ENCODE assay signal across 1 cellular context in genomic region chr17:45948498-45948880, GRCh38.
TF ChIP-seq lines count a peak whose summit lies in the region.

No MANE protein-coding gene starts in this region.

TF ChIP-seq in SK-N-SH, 30 proteins besides CTCF, POLR2A, EP300 and RAD21:
- TF ChIP-seq SMC3 (IDR thresholded peaks at IDR 0.05; ENCODE audit: low read depth, low read length) (no peak), POLR2AphosphoS5 (IDR thresholded peaks at IDR 0.05; ENCODE audit: low read depth, low read length) (no peak), FOXJ3 (CRISPR knock-in tag; IDR thresholded peaks at IDR 0.05) (no peak), PBX3 (IDR thresholded peaks at IDR 0.05) (no peak), NRF1 (IDR thresholded peaks at IDR 0.05; ENCODE audit: low read depth, low read length) (no peak), MAX (IDR thresholded peaks at IDR 0.05; ENCODE audit: low read depth) (no peak), NFIC (IDR thresholded peaks at IDR 0.05; ENCODE audit: borderline replicate concordance) (no peak), MEF2A (IDR thresholded peaks at IDR 0.05; ENCODE audit: borderline replicate concordance, low read depth) (no peak), USF2 (IDR thresholded peaks at IDR 0.05; ENCODE audit: borderline replicate concordance, low read depth, low read length) (no peak), REST (IDR thresholded peaks at IDR 0.05; ENCODE audit: low read depth, low read length) (no peak), SIN3A (IDR thresholded peaks at IDR 0.05; ENCODE audit: borderline replicate concordance, low read depth, low read length) (no peak), ELF1 (IDR thresholded peaks at IDR 0.05) (no peak), FOXM1 (IDR thresholded peaks at IDR 0.05; ENCODE audit: low read depth) (no peak), JUND (IDR thresholded peaks at IDR 0.05) (no peak), USF1 (IDR thresholded peaks at IDR 0.05; ENCODE audit: borderline replicate concordance, low read depth) (no peak), RCOR1 (IDR thresholded peaks at IDR 0.05; ENCODE audit: low read length) (no peak), MXI1 (IDR thresholded peaks at IDR 0.05; ENCODE audit: low read depth, low read length) (no peak), YY1 (IDR thresholded peaks at IDR 0.05; ENCODE audit: low read depth) (no peak)
